12 cellular contexts compared by ENCODE assay signal in genomic region chr10:70432101-70432500, GRCh38. TPM values are rescaled to one million over a fixed set of nuclear protein-coding genes. Genes with fewer than 3 reads are reported as not detected.
DNase-seq lines count a peak whose midpoint lies in the region; ATAC-seq, FAIRE-seq and TF ChIP-seq lines count a peak whose summit lies in the region.
"Had no signal": no experiment of that assay in that cellular context is flagged by ENCODE, and none has a peak within 500 bp of the region (broad histone marks: within the 10 kb centered on the region; RNA-seq: fewer than 3 reads in every experiment).

No MANE protein-coding gene starts in this region.

- peaks cover 0 to 12% of the 10 kb centered on the region in 2 donors for H3K36me3 ChIP-seq in vagina
- H3K36me3 ChIP-seq in small intestine (ENCODE audit: control insufficient read depth in 2 of 2, insufficient read depth in 2 of 2, low read length in 2 of 2): peaks cover 5 to 7% of the 10 kb centered on the region in 2 donors

- H3K27me3 ChIP-seq in vagina: no peaks in the 10 kb centered on the region
- no peaks in the 10 kb centered on the region for H3K27me3 ChIP-seq in small intestine (ENCODE audit: control insufficient read depth in 2 of 2, insufficient read depth in 2 of 2, low read length in 2 of 2)
- H3K27me3 ChIP-seq: thyroid gland had no signal

- H3K27me3 Mint-ChIP-seq in naive thymus-derived CD8-positive, alpha-beta T cell: no peaks in the 10 kb centered on the region

- no peak for FAIRE-seq in small intestine (lab: Jason Lieb, UNC)

- H3K4me1 Mint-ChIP-seq in naive thymus-derived CD8-positive, alpha-beta T cell: peaks cover 10 to 29% (median 25%) of the 10 kb centered on the region in 4 donors

- H3K27ac ChIP-seq in vagina (peak overlapping the region; percentile 70), small intestine (ENCODE audit: low read depth in 1 of 2, low read length in 1 of 2) (peak overlapping the region in 1 of 2 donors; percentile 89)

- POLR2A ChIA-PET in naive thymus-derived CD8-positive, alpha-beta T cell (lab: Charles Lee): no interaction called here

- no peaks in the 10 kb centered on the region for H3K9me3 Mint-ChIP-seq in naive thymus-derived CD8-positive, alpha-beta T cell

- peaks cover 0 to 31% (median 4%) of the 10 kb centered on the region in 3 donors for H3K36me3 Mint-ChIP-seq in naive thymus-derived CD8-positive, alpha-beta T cell

- peak; percentile 79 for DNase-seq in Right ventricle myocardium inferior (ENCODE audit: missing footprints)
- DNase-seq in cardiac septum (ENCODE audit: low spot score): no peak
- DNase-seq in epidermal melanocyte (ENCODE audit: insufficient read length, low spot score): peak; percentile 65
- no peak for DNase-seq in naive thymus-derived CD8-positive, alpha-beta T cell
- no peak for DNase-seq in vagina (ENCODE audit: extremely low spot score in 2 of 2)
- DNase-seq in DMS79 treated with DMSO at 0.1 percent for 48 hours (lab: John Stamatoyannopoulos, UW): no peak
- DNase-seq in small intestine: no peak
- DNase-seq in NCI-H748 treated with DMSO at 0.1 percent for 48 hours (lab: John Stamatoyannopoulos, UW): no peak
- DNase-seq: AML-193; NCI-H1048; stimulated activated CD4-positive, alpha-beta T cell treated with anti-CD3 and anti-CD28 coated beads, Interleukin-4, amount 100 ng/mL, for 24 hours; thyroid gland had no signal

- peak overlapping the region in 7 of 10 donors; percentile 29 to 91 (median 63) for H3K27ac Mint-ChIP-seq in naive thymus-derived CD8-positive, alpha-beta T cell

- intact Hi-C loops in Right ventricle myocardium inferior (cut with DNase I): loop anchor here (2.0 kb wide), 1 partner anchor 27 kb away; the partner anchor contains the start of gene EIF4EBP2
- intact Hi-C loops in cardiac septum (cut with DNase I): loop anchor here (2.0 kb wide), 1 partner anchor 27 kb away; no protein-coding TSS in a partner anchor
- intact Hi-C loops in vagina (cut with DNase I): no loop called here

- peak; percentile 58 for ATAC-seq in Right ventricle myocardium inferior
- no peak for ATAC-seq in naive thymus-derived CD8-positive, alpha-beta T cell

- 29 to 57% (median 49%) methylated on average over 4 of the region's 4 CpGs for WGBS in small intestine, 3 donors

- TF ChIP-seq CTCF in vagina (IDR thresholded peaks at IDR 0.05): no peak

- no peaks in the 10 kb centered on the region for H3K9me3 ChIP-seq in vagina
- no peaks in the 10 kb centered on the region for H3K9me3 ChIP-seq in small intestine (ENCODE audit: control insufficient read depth, low read depth)
- H3K9me3 ChIP-seq: thyroid gland had no signal

- H3K4me3 ChIP-seq in vagina (no peak overlapping the region), small intestine (ENCODE audit: low read depth in 1 of 2, low read length in 2 of 2) (no peak overlapping the region)
- H3K4me3 ChIP-seq: thyroid gland had no signal

- H3K4me1 ChIP-seq in vagina (peaks cover 36% of the 10 kb centered on the region), small intestine (ENCODE audit: control insufficient read depth in 2 of 2, insufficient read depth in 1 of 2, low read depth in 1 of 2, low read length in 1 of 2) (peaks cover 0 to 7% of the 10 kb centered on the region in 2 donors)

- no peak for TF ChIP-seq POLR2A in vagina (IDR thresholded peaks at IDR 0.05)

- peak overlapping the region in 5 of 10 donors; percentile 26 to 77 (median 52) for H3K4me3 Mint-ChIP-seq in naive thymus-derived CD8-positive, alpha-beta T cell

RNA-seq across cellular contexts. Expression of gene NODAL, which starts 9.4 kb away (rescaled TPM):
- total RNA-seq in Right ventricle myocardium inferior (not detected), cardiac septum (0.38 TPM), vagina (not detected)
- total RNA-seq in naive thymus-derived CD8-positive, alpha-beta T cell: not detected
- not detected for polyA plus RNA-seq in naive thymus-derived CD8-positive, alpha-beta T cell
- polyA plus RNA-seq in small intestine: under 1 TPM in 1 of 3 donors, not detected in 2; 0.04 TPM
- total RNA-seq: thyroid gland had no signal

RNA-seq across cellular contexts. Expression of gene EIF4EBP2, which starts 28.2 kb away (rescaled TPM):
- total RNA-seq in Right ventricle myocardium inferior (91.6 TPM), cardiac septum (69.8 TPM), vagina (47.4 TPM)
- total RNA-seq in naive thymus-derived CD8-positive, alpha-beta T cell: 10 to 100 TPM; 44.9 to 49.4 TPM
- 10 to 100 TPM; 44.8 to 62.4 (median 47.7) TPM for polyA plus RNA-seq in naive thymus-derived CD8-positive, alpha-beta T cell
- 10 to 100 TPM; 30.2 to 63.3 (median 60.3) TPM for polyA plus RNA-seq in small intestine

RNA-seq across cellular contexts. Expression of gene PALD1, which starts 46.5 kb away (rescaled TPM):
- total RNA-seq in Right ventricle myocardium inferior: 5.1 TPM
- total RNA-seq in cardiac septum: 5.3 TPM
- not detected for total RNA-seq in naive thymus-derived CD8-positive, alpha-beta T cell
- polyA plus RNA-seq in naive thymus-derived CD8-positive, alpha-beta T cell: under 1 TPM in 1 of 3 donors, not detected in 2; 0.27 TPM
- total RNA-seq in vagina: 6.9 TPM
- 1 to 10 TPM in 2 of 3 donors, under 1 TPM in 1; 0.22 to 3.6 (median 2.7) TPM for polyA plus RNA-seq in small intestine

RNA-seq across cellular contexts. Expression of gene LRRC20, which starts 49.7 kb away (rescaled TPM):
- total RNA-seq in Right ventricle myocardium inferior (60.1 TPM), cardiac septum (46.3 TPM), vagina (10.8 TPM)
- 1 to 10 TPM; 1.3 to 1.5 TPM for total RNA-seq in naive thymus-derived CD8-positive, alpha-beta T cell
- polyA plus RNA-seq in naive thymus-derived CD8-positive, alpha-beta T cell: 1 to 10 TPM; 1.8 to 2.2 (median 2.1) TPM
- 10 to 100 TPM in 1 of 3 donors, 1 to 10 TPM in 1, under 1 TPM in 1; 0.89 to 10.9 (median 1.4) TPM for polyA plus RNA-seq in small intestine

Comparison
In these comparisons a context has a peak if more than half of its experiments do, and no peak if none do; other contexts are left out.
1. DNase-seq: peak in Right ventricle myocardium inferior (single experiment) and epidermal melanocyte (single experiment); none in cardiac septum (single experiment), naive thymus-derived CD8-positive, alpha-beta T cell (0 of 10), vagina (0 of 2), DMS79 treated with DMSO at 0.1 percent for 48 hours (single experiment), small intestine (single experiment) and NCI-H748 treated with DMSO at 0.1 percent for 48 hours (single experiment).